ENCODE assay signal across 8 cellular contexts in genomic region chr10:27241640-27242472, GRCh38. TPM values are rescaled to one million over a fixed set of nuclear protein-coding genes. Genes with fewer than 3 reads are reported as not detected.
DNase-seq lines count a peak whose midpoint lies in the region; ATAC-seq and TF ChIP-seq lines count a peak whose summit lies in the region.

No MANE protein-coding gene starts in this region.

- CTCF ChIA-PET in RWPE1 (lab: Yijun Ruan, JAX) = no interaction called here

- DNase-seq in H4 (ENCODE audit: low spot score) = peak; percentile 83
- peak; percentile 81 for DNase-seq in RWPE1 (ENCODE audit: low spot score)
- DNase-seq in activated T-helper 9 cell treated with anti-CD3 and anti-CD28 coated beads, Interleukin-2, amount 50 U/mL, for 16 hours (ENCODE audit: low read depth) = peak; percentile 83
- peak; percentile 95 for DNase-seq in fibroblast of pulmonary artery (ENCODE audit: low read depth)
- peak; percentile 91 for DNase-seq in nephron progenitor cell
- peak; percentile 87 to 90 for DNase-seq in stimulated activated naive CD8-positive, alpha-beta T cell treated with anti-CD3 and anti-CD28 coated beads, Interleukin-15, amount 100 ng/mL, for 72 hours

- peak overlapping the region; percentile 92 for H3K4me3 Mint-ChIP-seq in nephron progenitor cell
- peak overlapping the region; percentile 88 to 97 for H3K4me3 Mint-ChIP-seq in stimulated activated naive CD8-positive, alpha-beta T cell treated with anti-CD3 and anti-CD28 coated beads, Interleukin-15, amount 100 ng/mL, for 72 hours

- no peaks in the 10 kb centered on the region for H3K36me3 ChIP-seq in ES-I3 (ENCODE audit: insufficient read depth, low read length)

- peak; percentile 81 for ATAC-seq in stimulated activated naive CD8-positive, alpha-beta T cell treated with anti-CD3 and anti-CD28 coated beads, Interleukin-15, amount 100 ng/mL, for 72 hours

- peak overlapping the region; percentile 97 for H3K27ac ChIP-seq in RWPE1

- H3K9me3 Mint-ChIP-seq in nephron progenitor cell = no peaks in the 10 kb centered on the region
- H3K9me3 Mint-ChIP-seq in stimulated activated naive CD8-positive, alpha-beta T cell treated with anti-CD3 and anti-CD28 coated beads, Interleukin-15, amount 100 ng/mL, for 72 hours = no peaks in the 10 kb centered on the region

- peaks cover 3% of the 10 kb centered on the region for H3K36me3 Mint-ChIP-seq in nephron progenitor cell (ENCODE audit: low read depth)

- TF ChIP-seq CTCF in LNCAP (IDR thresholded peaks at IDR 0.05) = peak; percentile 29; the same call in 1 of the 2 replicates
- TF ChIP-seq CTCF in RWPE1 (conservative IDR thresholded peaks at IDR 0.05; ENCODE audit: low read depth) = peak; percentile 31
- TF ChIP-seq CTCF in fibroblast of pulmonary artery (IDR thresholded peaks at IDR 0.05; ENCODE audit: low read length, missing control alignments) = peak; percentile 29
- peak; percentile 17 for TF ChIP-seq CTCF in nephron progenitor cell (IDR thresholded peaks at IDR 0.05)

- H3K4me1 ChIP-seq in ES-I3 (ENCODE audit: insufficient read depth, low read length) = no peaks in the 10 kb centered on the region

- peaks cover 4% of the 10 kb centered on the region for H3K27me3 Mint-ChIP-seq in nephron progenitor cell (ENCODE audit: low read depth, poor library complexity)
- H3K27me3 Mint-ChIP-seq in stimulated activated naive CD8-positive, alpha-beta T cell treated with anti-CD3 and anti-CD28 coated beads, Interleukin-15, amount 100 ng/mL, for 72 hours = no peaks in the 10 kb centered on the region

- H3K4me1 Mint-ChIP-seq in nephron progenitor cell = peaks cover 59% of the 10 kb centered on the region
- peaks cover 29% of the 10 kb centered on the region for H3K4me1 Mint-ChIP-seq in stimulated activated naive CD8-positive, alpha-beta T cell treated with anti-CD3 and anti-CD28 coated beads, Interleukin-15, amount 100 ng/mL, for 72 hours

- peak overlapping the region; percentile 91 for H3K4me3 ChIP-seq in fibroblast of pulmonary artery (replicated peaks; ENCODE audit: low read depth, low read length)

- peak overlapping the region; percentile 64 for H3K9ac ChIP-seq in ES-I3 (ENCODE audit: low read depth, low read length)

- H3K9me3 ChIP-seq in ES-I3 (ENCODE audit: control insufficient read depth, insufficient read depth, low read length) = no peaks in the 10 kb centered on the region

- POLR2A ChIA-PET in RWPE1 (lab: Yijun Ruan, JAX; ENCODE audit: low non-redundant PET) = interaction anchor here (0.5 to 1.0 kb wide), 3 partner anchors 15 to 88 kb away, joined by 4 to 5 read pairs (median 4); no protein-coding TSS in a partner anchor

- H3K27ac Mint-ChIP-seq in nephron progenitor cell = peak overlapping the region; percentile 99
- H3K27ac Mint-ChIP-seq in stimulated activated naive CD8-positive, alpha-beta T cell treated with anti-CD3 and anti-CD28 coated beads, Interleukin-15, amount 100 ng/mL, for 72 hours = peak overlapping the region; percentile 98 to 99

RNA-seq across cellular contexts. Expression of gene ACBD5, which starts 1.3 kb away (rescaled TPM):
- 10.1 and 15.5 TPM in 2 replicates for total RNA-seq in H4 (2014; rRNA removed; shearing (Covaris generic))

Comparison
In these comparisons a context has a peak if more than half of its experiments do, and no peak if none do; other contexts are left out.
1. Peak in every context shown above with its lines: DNase-seq, ATAC-seq, H3K4me3 ChIP-seq and H3K27ac ChIP-seq.